In the genomic region with DNA sequence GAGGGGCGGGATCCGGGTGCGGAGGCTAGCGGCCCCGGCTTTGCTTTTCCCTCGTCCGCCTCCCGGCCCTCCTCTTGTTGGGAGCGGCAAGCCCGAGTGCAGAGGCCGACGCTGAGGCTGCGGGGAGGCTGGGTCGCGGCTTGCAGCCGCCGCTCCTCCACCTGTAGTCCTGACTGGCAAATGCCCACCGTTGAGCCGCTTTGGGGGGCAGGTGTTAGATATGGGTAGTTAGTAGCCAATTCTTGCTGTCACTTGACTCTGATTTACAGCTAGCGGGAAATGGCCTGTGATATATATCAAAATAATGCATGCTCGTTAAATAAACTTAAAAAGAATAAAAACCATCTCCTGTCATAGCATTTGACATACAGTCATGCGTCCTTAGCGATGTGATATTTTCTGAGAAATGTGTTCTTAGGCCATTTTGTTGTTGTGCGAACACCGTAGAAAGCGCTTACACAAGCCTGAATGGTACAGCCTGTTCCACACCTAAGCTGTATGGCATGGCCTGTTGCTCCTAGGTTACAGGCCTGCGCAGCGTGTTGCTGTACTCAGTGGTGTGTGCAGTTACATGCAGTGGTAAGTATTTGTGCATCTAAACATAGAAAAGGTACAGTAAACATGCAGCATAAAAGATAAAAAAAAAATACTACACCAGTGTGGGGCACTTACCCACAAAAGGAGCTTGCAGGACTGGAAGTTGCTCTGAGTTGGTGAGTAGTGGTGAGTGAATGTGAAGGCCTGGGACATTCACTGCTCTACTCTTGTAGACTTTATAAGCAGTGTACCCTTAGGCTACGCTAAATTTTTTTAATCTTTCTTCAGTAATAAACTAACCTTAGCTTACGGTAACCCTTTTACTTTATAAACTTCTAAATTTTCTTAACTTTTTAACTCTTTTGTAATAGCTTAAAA, we compare ENCODE assay signal across 8 cellular contexts. TPM values are rescaled to one million over a fixed set of nuclear protein-coding genes. Genes with fewer than 3 reads are reported as not detected.
A peak's percentile ranks its signal among the peaks of the same experiment; 100 is the strongest.
DNase-seq lines count a peak whose midpoint lies in the region; ATAC-seq and TF ChIP-seq lines count a peak whose summit lies in the region.

No MANE protein-coding gene starts in this region.

- no peaks in the 10 kb centered on the region for H4K20me1 ChIP-seq in MM.1S (ENCODE audit: insufficient read depth, low read length)

- H3K79me2 ChIP-seq in MM.1S (ENCODE audit: low read length): peaks cover 45% of the 10 kb centered on the region

- H3K9ac ChIP-seq in MM.1S (ENCODE audit: low read length): peak overlapping the region; percentile 92
- peak overlapping the region; percentile 72 for H3K9ac ChIP-seq in iPS-18a (ENCODE audit: low read length)

- peak overlapping the region; percentile 89 for H3K4me3 ChIP-seq in MM.1S (ENCODE audit: low read length)
- H3K4me3 ChIP-seq in iPS-18a (ENCODE audit: low read length): peak overlapping the region; percentile 91
- peak overlapping the region; percentile 82 to 95 (median 91) for H3K4me3 ChIP-seq in skin epidermis

- H3K4me1 ChIP-seq in MM.1S (ENCODE audit: low read length) (peaks cover 11% of the 10 kb centered on the region), iPS-18a (ENCODE audit: control insufficient read depth, low read depth, low read length) (peaks cover 3% of the 10 kb centered on the region)

- H3K27ac ChIP-seq in MM.1S (ENCODE audit: low read length) (peak overlapping the region; percentile 73; the same call in 1 of the 2 replicates), iPS-18a (ENCODE audit: low read length) (no peak overlapping the region), skin epidermis (peak overlapping the region; percentile 76 to 99 (median 96))

- DNase-seq in ACHN (peak; percentile 33), MM.1S (peak; percentile 63), astrocyte of the hippocampus (ENCODE audit: low read depth, low spot score) (peak; percentile 47), mucosa of gallbladder (ENCODE audit: low spot score) (no peak)
- DNase-seq in activated CD4-positive, CD25-positive, alpha-beta regulatory T cell (lab: John Stamatoyannopoulos, UW): no peak

- ATAC-seq in GM19455 (IDR thresholded peaks at IDR 0.05; ENCODE audit: unreplicated experiment): peak; percentile 30

- H3F3A ChIP-seq in MM.1S (ENCODE audit: insufficient read depth, low read length): peaks cover 14% of the 10 kb centered on the region

- in situ Hi-C loops in ACHN (cut with HindIII; ENCODE audit: low pct_ligation_motif_present, low pct_unique_long_range_greater_than_20kb, low sequenced_read_pairs): no loop called here

- H3K9me2 ChIP-seq in MM.1S (replicated peaks; ENCODE audit: insufficient read depth, low read length): no peaks in the 10 kb centered on the region

- H2AFZ ChIP-seq in MM.1S (ENCODE audit: low read length): peak overlapping the region; percentile 84

- peak overlapping the region; percentile 53 for H3K4me2 ChIP-seq in MM.1S (ENCODE audit: low read depth, low read length)

- H3K27me3 ChIP-seq in MM.1S (replicated peaks; ENCODE audit: insufficient read depth, low read length) (no peaks in the 10 kb centered on the region), iPS-18a (ENCODE audit: control insufficient read depth, insufficient read depth, low read length) (no peaks in the 10 kb centered on the region)

- H3K9me3 ChIP-seq in MM.1S (replicated peaks; ENCODE audit: insufficient read depth, low read length) (no peaks in the 10 kb centered on the region), iPS-18a (ENCODE audit: control insufficient read depth, low read depth, low read length) (no peaks in the 10 kb centered on the region)

- no peak for TF ChIP-seq CTCF in MM.1S (IDR thresholded peaks at IDR 0.05; ENCODE audit: low read length)

- H3K36me3 ChIP-seq in MM.1S (replicated peaks; ENCODE audit: insufficient read depth, low read length): 0 out of 2 replicates have a peak, but pooled peaks cover 3% of the 10 kb centered on the region
- H3K36me3 ChIP-seq in iPS-18a (ENCODE audit: control insufficient read depth, low read depth, low read length): peaks cover 1% of the 10 kb centered on the region

RNA-seq across cellular contexts. Expression of gene CAPN7, which starts 0.9 kb away (rescaled TPM):
- total RNA-seq in mucosa of gallbladder: 46.1 TPM

Comparison
In these comparisons a context has a peak if more than half of its experiments do, and no peak if none do; other contexts are left out.
1. DNase-seq: peak in ACHN (single experiment), MM.1S (single experiment) and astrocyte of the hippocampus (single experiment); none in activated CD4-positive, CD25-positive, alpha-beta regulatory T cell (0 of 4) and mucosa of gallbladder (single experiment).
2. Peak in every context shown above with its lines, with median percentiles within 50 percentile points of each other: H3K4me3 ChIP-seq.